18 cellular contexts compared by ENCODE assay signal in the genomic region with DNA sequence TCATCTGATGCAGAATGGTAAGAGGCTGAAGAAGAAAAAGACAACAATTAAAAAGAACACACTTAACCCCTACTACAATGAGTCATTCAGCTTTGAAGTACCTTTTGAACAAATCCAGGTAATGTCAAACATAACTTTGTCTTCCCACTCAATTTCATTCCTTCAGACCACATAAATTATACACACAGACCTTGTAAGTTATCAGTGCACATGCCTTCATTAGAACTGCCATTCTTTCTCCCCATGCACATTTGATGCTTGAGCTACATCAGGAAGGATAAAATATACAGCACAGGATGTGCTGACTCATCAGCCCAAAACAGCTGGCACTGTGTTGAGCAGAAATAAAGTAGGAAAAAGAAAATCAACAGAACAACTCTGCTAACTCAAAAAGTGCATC.
A peak's percentile ranks its signal among the peaks of the same experiment; 100 is the strongest.
DNase-seq lines count a peak whose midpoint lies in the region; ATAC-seq, FAIRE-seq and TF ChIP-seq lines count a peak whose summit lies in the region.
"Had no signal": no experiment of that assay in that cellular context is flagged by ENCODE, and none has a peak within 500 bp of the region (broad histone marks: within the 10 kb centered on the region; RNA-seq: fewer than 3 reads in every experiment).

No MANE protein-coding gene starts in this region.

- H3K4me1 Mint-ChIP-seq in activated CD8-positive, alpha-beta memory T cell treated with anti-CD3 and anti-CD28 coated beads, Interleukin-2, amount 10 ng/mL, durations not matched to agents 7 days and 5 days = no peaks in the 10 kb centered on the region
- H3K4me1 Mint-ChIP-seq: B cell had no signal

- H3K27me3 Mint-ChIP-seq in activated CD8-positive, alpha-beta memory T cell treated with anti-CD3 and anti-CD28 coated beads, Interleukin-2, amount 10 ng/mL, durations not matched to agents 7 days and 5 days = no peaks in the 10 kb centered on the region
- H3K27me3 Mint-ChIP-seq: B cell had no signal

- CTCF ChIA-PET in activated CD8-positive, alpha-beta memory T cell treated with anti-CD3 and anti-CD28 coated beads, Interleukin-2, amount 10 ng/mL, durations not matched to agents 7 days and 5 days (lab: Charles Lee) = no interaction called here

- peak; percentile 84 for FAIRE-seq in keratinocyte (lab: Jason Lieb, UNC)
- FAIRE-seq: TTC549 had no signal

- H3K4me1 ChIP-seq in keratinocyte (ENCODE audit: control insufficient read depth, extremely low read depth, insufficient read depth, low read length) = peaks cover 7% of the 10 kb centered on the region
- H3K4me1 ChIP-seq: vagina had no signal

- DNase-seq in AG10803 (ENCODE audit: low read depth) = peak; percentile 37
- peak; percentile 84 for DNase-seq in LHCN-M2 (ENCODE audit: low read depth)
- DNase-seq in brain microvascular endothelial cell = peak; percentile 44
- DNase-seq in keratinocyte (ENCODE audit: low read depth, low spot score) = no peak
- DNase-seq in activated CD8-positive, alpha-beta memory T cell treated with anti-CD3 and anti-CD28 coated beads, Interleukin-2, amount 10 ng/mL, durations not matched to agents 7 days and 5 days = no peak
- no peak for DNase-seq in GF-D8 (lab: John Stamatoyannopoulos, UW)
- DNase-seq in NCI-H146 (lab: John Stamatoyannopoulos, UW) = no peak
- DNase-seq: activated naive CD4-positive, alpha-beta T cell treated with anti-CD3 and anti-CD28 coated beads, Interleukin-2, amount 50 U/mL, for 16 hours; cerebellar nuclear complex; H9; NCI-H774; stimulated activated CD4-positive, alpha-beta T cell treated with anti-CD3 and anti-CD28 coated beads, Interleukin-2, amount 100 ng/mL, for 48 hours had no signal

- H3K36me3 ChIP-seq in brain microvascular endothelial cell (replicated peaks) (no peaks in the 10 kb centered on the region), keratinocyte (ENCODE audit: control insufficient read depth in 2 of 2, extremely low read depth in 1 of 2, insufficient read depth in 2 of 2, low read length in 2 of 2) (no peaks in the 10 kb centered on the region)
- H3K36me3 ChIP-seq: esophagus muscularis mucosa, vagina had no signal

- H3K4me3 Mint-ChIP-seq in activated CD8-positive, alpha-beta memory T cell treated with anti-CD3 and anti-CD28 coated beads, Interleukin-2, amount 10 ng/mL, durations not matched to agents 7 days and 5 days = no peak overlapping the region
- H3K4me3 Mint-ChIP-seq: B cell, H9 had no signal

- TF ChIP-seq CTCF in AG10803 (conservative IDR thresholded peaks at IDR 0.05; ENCODE audit: low read length) = no peak
- TF ChIP-seq CTCF in brain microvascular endothelial cell (IDR thresholded peaks at IDR 0.05; ENCODE audit: low read depth, low read length, missing control alignments) = no peak
- TF ChIP-seq CTCF in keratinocyte (optimal IDR thresholded peaks at IDR 0.05 in 1 of 3, IDR thresholded peaks at IDR 0.05 in 1 of 3, conservative IDR thresholded peaks at IDR 0.05 in 1 of 3; ENCODE audit: extremely low read depth in 1 of 3, insufficient read depth in 2 of 3, low read length in 3 of 3) = no peak

- peaks cover 2% of the 10 kb centered on the region for H3K9me3 Mint-ChIP-seq in activated CD8-positive, alpha-beta memory T cell treated with anti-CD3 and anti-CD28 coated beads, Interleukin-2, amount 10 ng/mL, durations not matched to agents 7 days and 5 days (ENCODE audit: low read depth)

- no peaks in the 10 kb centered on the region for H3K36me3 Mint-ChIP-seq in activated CD8-positive, alpha-beta memory T cell treated with anti-CD3 and anti-CD28 coated beads, Interleukin-2, amount 10 ng/mL, durations not matched to agents 7 days and 5 days

- no peaks in the 10 kb centered on the region for H3K9me1 ChIP-seq in keratinocyte (ENCODE audit: control insufficient read depth, extremely low read depth, insufficient read depth, low read length)

- H3K4me2 ChIP-seq in keratinocyte (ENCODE audit: control insufficient read depth, extremely low read depth, insufficient read depth, low read depth, low read length) = no peak overlapping the region

- dilution Hi-C loops in keratinocyte (cut with MboI; ENCODE audit: extremely low pct_ligation_motif_present, low sequenced_read_pairs) = no loop called here

- no peak overlapping the region for H2AFZ ChIP-seq in keratinocyte (ENCODE audit: control insufficient read depth, low read length)

- H3K9me3 ChIP-seq in keratinocyte (ENCODE audit: control insufficient read depth, low read depth, low read length) = no peaks in the 10 kb centered on the region
- H3K9me3 ChIP-seq: esophagus muscularis mucosa, vagina had no signal

- H3K79me2 ChIP-seq in keratinocyte (ENCODE audit: control insufficient read depth, insufficient read depth, low read length) = no peaks in the 10 kb centered on the region

- in situ Hi-C loops in brain microvascular endothelial cell (cut with HindIII; ENCODE audit: low pct_ligation_motif_present, low sequenced_read_pairs) = no loop called here

- no peak overlapping the region for H3K27ac Mint-ChIP-seq in activated CD8-positive, alpha-beta memory T cell treated with anti-CD3 and anti-CD28 coated beads, Interleukin-2, amount 10 ng/mL, durations not matched to agents 7 days and 5 days
- H3K27ac Mint-ChIP-seq: B cell had no signal

- ATAC-seq in activated CD8-positive, alpha-beta memory T cell treated with anti-CD3 and anti-CD28 coated beads, Interleukin-2, amount 10 ng/mL, durations not matched to agents 7 days and 5 days = no peak
- no peak for ATAC-seq in GM21390 (IDR thresholded peaks at IDR 0.05; ENCODE audit: unreplicated experiment)
- ATAC-seq: Right ventricle myocardium inferior had no signal

- no peak overlapping the region for H3K9ac ChIP-seq in keratinocyte (ENCODE audit: control insufficient read depth, extremely low read depth, insufficient read depth, low read length)

- H3K4me3 ChIP-seq in AG10803 (ENCODE audit: low read length) (no peak overlapping the region), brain microvascular endothelial cell (ENCODE audit: low read depth, low read length) (no peak overlapping the region), keratinocyte (ENCODE audit: control insufficient read depth in 2 of 3, extremely low read depth in 1 of 3, insufficient read depth in 2 of 3, low read depth in 1 of 3, low read length in 3 of 3) (no peak overlapping the region)
- H3K4me3 ChIP-seq: esophagus muscularis mucosa, vagina had no signal

- no peak overlapping the region for H3K27ac ChIP-seq in brain microvascular endothelial cell
- H3K27ac ChIP-seq in keratinocyte (ENCODE audit: control insufficient read depth, insufficient read depth, low read length) = no peak overlapping the region
- H3K27ac ChIP-seq: esophagus muscularis mucosa, vagina had no signal

- no peaks in the 10 kb centered on the region for H4K20me1 ChIP-seq in keratinocyte (ENCODE audit: control insufficient read depth, extremely low read depth, insufficient read depth, low read length)

- H3K27me3 ChIP-seq in brain microvascular endothelial cell (replicated peaks) (no peaks in the 10 kb centered on the region), keratinocyte (ENCODE audit: control insufficient read depth, extremely low read depth, insufficient read depth, low read length) (no peaks in the 10 kb centered on the region)
- H3K27me3 ChIP-seq: esophagus muscularis mucosa, vagina had no signal

Comparison
In these comparisons a context has a peak if more than half of its experiments do, and no peak if none do; other contexts are left out.
1. DNase-seq: peak in AG10803 (single experiment), LHCN-M2 (single experiment) and brain microvascular endothelial cell (single experiment); none in keratinocyte (single experiment), activated CD8-positive, alpha-beta memory T cell treated with anti-CD3 and anti-CD28 coated beads, Interleukin-2, amount 10 ng/mL, durations not matched to agents 7 days and 5 days (single experiment), GF-D8 (single experiment) and NCI-H146 (single experiment).